Comparison of ENCODE assay signal across 9 cellular contexts in genomic region chr13:40590112-40590862, GRCh38.
DNase-seq lines count a peak whose midpoint lies in the region; ATAC-seq and TF ChIP-seq lines count a peak whose summit lies in the region.
"Had no signal": no experiment of that assay in that cellular context is flagged by ENCODE, and none has a peak within 500 bp of the region (broad histone marks: within the 10 kb centered on the region; RNA-seq: fewer than 3 reads in every experiment).

No MANE protein-coding gene starts in this region.

- H3K36me3 ChIP-seq in lung (ENCODE audit: control insufficient read depth in 2 of 2, insufficient read depth in 2 of 2, low read length in 2 of 2) (no peaks in the 10 kb centered on the region), thyroid gland (no peaks in the 10 kb centered on the region)

- no peak overlapping the region for H3K4me3 Mint-ChIP-seq in activated naive CD4-positive, alpha-beta T cell treated with anti-CD3 and anti-CD28 coated beads for 36 hours
- peak overlapping the region; percentile 49 for H3K4me3 Mint-ChIP-seq in activated T-helper 17 cell treated with anti-CD3 and anti-CD28 coated beads, Interleukin-2, amount 50 U/mL, for 72 hours

- peaks cover 94% of the 10 kb centered on the region for H3K4me1 Mint-ChIP-seq in activated naive CD4-positive, alpha-beta T cell treated with anti-CD3 and anti-CD28 coated beads for 36 hours (ENCODE audit: low read depth)
- peaks cover 74% of the 10 kb centered on the region for H3K4me1 Mint-ChIP-seq in activated T-helper 17 cell treated with anti-CD3 and anti-CD28 coated beads, Interleukin-2, amount 50 U/mL, for 72 hours

- no peak for TF ChIP-seq POLR2A in thyroid gland (IDR thresholded peaks at IDR 0.05)

- no peaks in the 10 kb centered on the region for H3K36me3 Mint-ChIP-seq in activated naive CD4-positive, alpha-beta T cell treated with anti-CD3 and anti-CD28 coated beads for 36 hours (ENCODE audit: low read depth)
- H3K36me3 Mint-ChIP-seq in activated T-helper 17 cell treated with anti-CD3 and anti-CD28 coated beads, Interleukin-2, amount 50 U/mL, for 72 hours (ENCODE audit: low read depth) = peaks cover 16% of the 10 kb centered on the region

- ATAC-seq in activated T-helper 17 cell treated with anti-CD3 and anti-CD28 coated beads, Interleukin-2, amount 50 U/mL, for 72 hours (replicated peaks) = no peak
- ATAC-seq in lung (ENCODE audit: insufficient read depth, low FRiP score) = no peak

- H3K4me1 ChIP-seq in lung (ENCODE audit: control insufficient read depth in 2 of 2, insufficient read depth in 2 of 2, low read length in 2 of 2) (peaks cover 15 to 58% of the 10 kb centered on the region in 2 donors), thyroid gland (peaks cover 91 to 95% of the 10 kb centered on the region in 2 donors)

- DNase-seq in activated naive CD4-positive, alpha-beta T cell treated with anti-CD3 and anti-CD28 coated beads for 36 hours = no peak
- DNase-seq in activated naive CD4-positive, alpha-beta T cell (lab: John Stamatoyannopoulos, UW) = no peak
- DNase-seq in lung (ENCODE audit: low spot score) = no peak
- DNase-seq in thyroid gland = no peak
- no peak for DNase-seq in OCI-M2 (lab: John Stamatoyannopoulos, UW; ENCODE audit: unreplicated experiment)
- DNase-seq in NCI-H446 treated with DMSO at 0.1 percent for 48 hours (lab: John Stamatoyannopoulos, UW) = no peak
- DNase-seq in NCI-H146 (lab: John Stamatoyannopoulos, UW) = no peak
- DNase-seq: activated CD4-positive, alpha-beta T cell treated with anti-CD3 and anti-CD28 coated beads for 1 hour had no signal

- H3K27me3 ChIP-seq in lung (ENCODE audit: control insufficient read depth, insufficient read depth) (no peaks in the 10 kb centered on the region), thyroid gland (no peaks in the 10 kb centered on the region)

- H3K9me3 Mint-ChIP-seq in activated naive CD4-positive, alpha-beta T cell treated with anti-CD3 and anti-CD28 coated beads for 36 hours = no peaks in the 10 kb centered on the region
- no peaks in the 10 kb centered on the region for H3K9me3 Mint-ChIP-seq in activated T-helper 17 cell treated with anti-CD3 and anti-CD28 coated beads, Interleukin-2, amount 50 U/mL, for 72 hours

- H3K27ac ChIP-seq in lung (ENCODE audit: low read depth in 1 of 2, low read length in 1 of 2) (peak overlapping the region; percentile 60 to 65), thyroid gland (peak overlapping the region in 2 of 3 donors; percentile 44 to 55)

- no peaks in the 10 kb centered on the region for H3K27me3 Mint-ChIP-seq in activated naive CD4-positive, alpha-beta T cell treated with anti-CD3 and anti-CD28 coated beads for 36 hours (ENCODE audit: low read depth)
- H3K27me3 Mint-ChIP-seq in activated T-helper 17 cell treated with anti-CD3 and anti-CD28 coated beads, Interleukin-2, amount 50 U/mL, for 72 hours = no peaks in the 10 kb centered on the region

- intact Hi-C loops in activated naive CD4-positive, alpha-beta T cell treated with anti-CD3 and anti-CD28 coated beads for 36 hours (cut with micrococcal nuclease) = no loop called here
- intact Hi-C loops in thyroid gland (cut with DNase I) = no loop called here

- H3K4me3 ChIP-seq in lung = no peak overlapping the region
- no peak overlapping the region for H3K4me3 ChIP-seq in thyroid gland (replicated peaks in 1 of 3)

- peak overlapping the region; percentile 79 for H3K27ac Mint-ChIP-seq in activated naive CD4-positive, alpha-beta T cell treated with anti-CD3 and anti-CD28 coated beads for 36 hours
- peak overlapping the region; percentile 70 for H3K27ac Mint-ChIP-seq in activated T-helper 17 cell treated with anti-CD3 and anti-CD28 coated beads, Interleukin-2, amount 50 U/mL, for 72 hours

- 84 to 90% methylated on average over 8 of the region's 8 CpGs for WGBS in lung, 2 donors
- 82 to 85% methylated on average over 8 of the region's 8 CpGs for WGBS in thyroid gland, 2 donors

- H3K9me3 ChIP-seq in lung (ENCODE audit: control insufficient read depth in 2 of 2, insufficient read depth in 1 of 2, low read length in 1 of 2) = no peaks in the 10 kb centered on the region
- H3K9me3 ChIP-seq in thyroid gland = no peaks in the 10 kb centered on the region

- CTCF ChIA-PET in activated naive CD4-positive, alpha-beta T cell treated with anti-CD3 and anti-CD28 coated beads for 36 hours (lab: Charles Lee) = interaction anchor here (0.6 to 1.4 kb wide), 3 partner anchors 18 to 471 kb away, joined by 3 read pairs; no protein-coding TSS in a partner anchor

- TF ChIP-seq CTCF in lung (IDR thresholded peaks at IDR 0.05; ENCODE audit: control extremely low read depth, extremely low read depth) (no peak), thyroid gland (IDR thresholded peaks at IDR 0.05) (no peak)
